6 cellular contexts compared by ENCODE assay signal in the genomic region with DNA sequence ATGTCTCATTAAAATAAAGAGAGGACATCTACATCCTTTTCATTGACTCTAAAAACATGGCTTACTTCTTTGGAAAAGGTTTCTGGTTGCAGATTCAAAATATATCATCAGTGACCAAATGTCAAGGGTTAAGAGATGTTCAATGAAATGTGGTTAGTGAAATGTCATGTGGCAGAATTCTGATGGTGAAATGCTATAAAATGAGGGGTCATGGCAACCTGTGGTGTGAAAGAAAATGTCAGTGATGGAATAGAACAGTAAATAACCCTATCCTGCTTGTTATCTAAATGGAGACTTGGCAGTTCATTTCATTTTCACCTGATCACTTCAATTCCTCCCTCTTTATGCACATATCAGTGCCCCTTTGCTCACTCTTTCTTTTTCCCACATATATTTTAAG.
"Had no signal": no experiment of that assay in that cellular context is flagged by ENCODE, and none has a peak within 500 bp of the region (broad histone marks: within the 10 kb centered on the region; RNA-seq: fewer than 3 reads in every experiment).

No MANE protein-coding gene starts in this region.

- H3K9me3 ChIP-seq: HAP-1 had no signal

- H3K36me3 ChIP-seq: HAP-1 had no signal

- H3K4me3 ChIP-seq: GM23248, HAP-1 had no signal

- H3K27ac ChIP-seq: GM23248, HL-60 had no signal

- DNase-seq: GM23248, GOT3, H7, HFFc6 had no signal

- H3K4me1 ChIP-seq: HAP-1 had no signal

- H3K9ac ChIP-seq: GM23248 had no signal

- H2AFZ ChIP-seq: GM23248 had no signal
